In the genomic region with DNA sequence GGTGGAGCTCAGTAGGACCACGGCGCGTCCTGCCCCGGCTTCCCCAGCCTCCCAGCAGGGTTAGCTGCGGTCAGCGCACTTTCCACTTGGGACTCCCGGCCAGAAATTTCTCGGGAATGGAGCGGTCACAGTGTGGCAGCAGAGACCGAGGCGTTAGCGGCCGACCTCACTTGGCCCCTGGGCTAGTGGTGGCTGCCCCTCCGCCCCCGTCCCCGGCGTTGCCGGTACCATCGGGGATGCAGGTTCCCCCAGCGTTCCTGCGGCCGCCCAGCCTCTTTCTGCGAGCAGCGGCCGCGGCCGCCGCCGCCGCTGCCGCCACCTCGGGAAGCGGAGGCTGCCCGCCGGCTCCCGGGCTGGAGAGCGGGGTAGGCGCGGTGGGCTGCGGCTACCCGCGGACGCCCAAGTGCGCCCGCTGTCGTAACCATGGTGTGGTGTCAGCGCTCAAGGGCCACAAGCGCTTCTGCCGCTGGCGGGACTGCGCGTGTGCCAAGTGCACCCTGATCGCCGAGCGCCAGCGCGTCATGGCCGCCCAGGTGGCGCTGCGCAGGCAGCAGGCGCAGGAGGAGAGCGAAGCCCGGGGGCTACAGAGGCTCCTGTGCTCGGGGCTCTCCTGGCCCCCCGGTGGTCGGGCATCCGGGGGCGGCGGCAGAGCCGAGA, we compare ENCODE assay signal across 7 cellular contexts. TPM values are rescaled to one million over a fixed set of nuclear protein-coding genes. Genes with fewer than 3 reads are reported as not detected.
DNase-seq lines count a peak whose midpoint lies in the region; ATAC-seq and TF ChIP-seq lines count a peak whose summit lies in the region.

No MANE protein-coding gene starts in this region.

- H3K4me1 Mint-ChIP-seq in osteocyte (ENCODE audit: unreplicated experiment): peaks cover 5% of the 10 kb centered on the region

- peaks cover 0 to 5% of the 10 kb centered on the region in 2 donors for H3K36me3 Mint-ChIP-seq in activated naive CD4-positive, alpha-beta T cell treated with anti-CD3 and anti-CD28 coated beads, Interleukin-2, amount 50 U/mL, for 72 hours
- no peaks in the 10 kb centered on the region for H3K36me3 Mint-ChIP-seq in osteocyte (ENCODE audit: unreplicated experiment)

- ATAC-seq in GM18505 (IDR thresholded peaks at IDR 0.05; ENCODE audit: unreplicated experiment) (peak; percentile 73), HG03025 (IDR thresholded peaks at IDR 0.05; ENCODE audit: low FRiP score, unreplicated experiment) (peak; percentile 57), Right ventricle myocardium superior (ENCODE audit: poor library complexity) (peak; percentile 93)
- ATAC-seq in activated naive CD4-positive, alpha-beta T cell treated with anti-CD3 and anti-CD28 coated beads, Interleukin-2, amount 50 U/mL, for 72 hours: peak; percentile 61 to 91

- peaks cover 58% of the 10 kb centered on the region for H3K27me3 Mint-ChIP-seq in osteocyte (ENCODE audit: unreplicated experiment)

- TF ChIP-seq POLR2A in GM18505 (IDR thresholded peaks at IDR 0.05; ENCODE audit: borderline replicate concordance, extremely low read depth, insufficient read depth, insufficient read length): no peak

- no peaks in the 10 kb centered on the region for H3K9me3 Mint-ChIP-seq in activated naive CD4-positive, alpha-beta T cell treated with anti-CD3 and anti-CD28 coated beads, Interleukin-2, amount 50 U/mL, for 72 hours
- H3K9me3 Mint-ChIP-seq in osteocyte (ENCODE audit: unreplicated experiment): no peaks in the 10 kb centered on the region

- DNase-seq in NCI-H524 (lab: John Stamatoyannopoulos, UW) (peak; percentile 67 to 88), Right ventricle myocardium superior (peak; percentile 72), osteocyte (ENCODE audit: extremely low spot score, unreplicated experiment) (no peak), middle frontal gyrus (ENCODE audit: extremely low spot score, low spot score) (no peak)
- DNase-seq in activated naive CD4-positive, alpha-beta T cell treated with anti-CD3 and anti-CD28 coated beads, Interleukin-2, amount 50 U/mL, for 72 hours (ENCODE audit: low spot score in 2 of 2): peak in 1 of 2 donors; percentile 45

- no peak for TF ChIP-seq CTCF in osteocyte (IDR thresholded peaks at IDR 0.05)

- H3K4me3 Mint-ChIP-seq in osteocyte (ENCODE audit: unreplicated experiment): peak overlapping the region; percentile 68

- no peak overlapping the region for H3K27ac Mint-ChIP-seq in activated naive CD4-positive, alpha-beta T cell treated with anti-CD3 and anti-CD28 coated beads, Interleukin-2, amount 50 U/mL, for 72 hours
- no peak overlapping the region for H3K27ac Mint-ChIP-seq in osteocyte (ENCODE audit: unreplicated experiment)

- intact Hi-C loops in Right ventricle myocardium superior (cut with DNase I): no loop called here

RNA-seq across cellular contexts. Expression of gene DMRTA1, which starts 0.5 kb away (rescaled TPM):
- total RNA-seq in activated naive CD4-positive, alpha-beta T cell treated with anti-CD3 and anti-CD28 coated beads, Interleukin-2, amount 50 U/mL, for 72 hours: not detected
- 0.97 TPM for total RNA-seq in Right ventricle myocardium superior
- 0.18 and 0.40 TPM in 2 replicates for total RNA-seq in osteocyte

Comparison
In these comparisons a context has a peak if more than half of its experiments do, and no peak if none do; other contexts are left out.
1. DNase-seq: peak in NCI-H524 (2 of 2) and Right ventricle myocardium superior (single experiment); none in osteocyte (single experiment) and middle frontal gyrus (single experiment).
2. Peak in every context shown above with its lines, with median percentiles within 50 percentile points of each other: ATAC-seq.